ENCODE assay signal across 8 cellular contexts in genomic region chr2:20509766-20510490, GRCh38.
DNase-seq lines count a peak whose midpoint lies in the region; ATAC-seq and TF ChIP-seq lines count a peak whose summit lies in the region.

No MANE protein-coding gene starts in this region.

- intact Hi-C loops in adrenal gland (cut with DNase I): loop anchor here in 1 of 2 donors (10.0 kb wide), 1 partner anchor 125 kb away; no protein-coding TSS in a partner anchor

- H3K27ac Mint-ChIP-seq in mesothelial cell of epicardium: peak overlapping the region; percentile 95

- peak overlapping the region; percentile 30 for H3K4me3 Mint-ChIP-seq in mesothelial cell of epicardium

- TF ChIP-seq CTCF in adrenal gland (IDR thresholded peaks at IDR 0.05) (no peak), mesothelial cell of epicardium (IDR thresholded peaks at IDR 0.05; ENCODE audit: unreplicated experiment) (no peak)

- no peaks in the 10 kb centered on the region for H3K9me3 ChIP-seq in adrenal gland (replicated peaks in 1 of 3)

- TF ChIP-seq POLR2A in adrenal gland (IDR thresholded peaks at IDR 0.05): no peak

- no peak overlapping the region for H3K27ac ChIP-seq in adrenal gland

- no peaks in the 10 kb centered on the region for H3K36me3 Mint-ChIP-seq in mesothelial cell of epicardium

- H3K4me1 Mint-ChIP-seq in mesothelial cell of epicardium: peaks cover 27% of the 10 kb centered on the region

- ATAC-seq in HG03469 (IDR thresholded peaks at IDR 0.05; ENCODE audit: unreplicated experiment): no peak
- no peak for ATAC-seq in GM19467 (IDR thresholded peaks at IDR 0.05; ENCODE audit: unreplicated experiment)

- WGBS in adrenal gland, 4 donors: 70 to 85% (median 76%) methylated on average over 15 of the region's 15 CpGs

- no peaks in the 10 kb centered on the region for H3K27me3 ChIP-seq in adrenal gland

- H3K27me3 Mint-ChIP-seq in mesothelial cell of epicardium (ENCODE audit: low read depth): no peaks in the 10 kb centered on the region

- H3K4me1 ChIP-seq in adrenal gland (replicated peaks in 1 of 2): peaks cover 0 to 10% of the 10 kb centered on the region in 2 donors

- DNase-seq in DMS79 (lab: John Stamatoyannopoulos, UW) (peak; percentile 95), NCI-H1694 treated with DMSO at 0.1 percent for 48 hours (lab: John Stamatoyannopoulos, UW) (peak; percentile 26), adrenal gland (peak in 4 of 7 donors; percentile 39 to 70 (median 66)), mesothelial cell of epicardium (ENCODE audit: low spot score in 2 of 2, unreplicated experiment in 2 of 2) (peak in 1 of 2 experiments; percentile 62), NCI-H1092 (lab: John Stamatoyannopoulos, UW) (no peak)
- no peak for DNase-seq in stimulated activated CD4-positive, alpha-beta T cell treated with anti-CD3 and anti-CD28 coated beads, Interleukin-12 subunit alpha, Interleukin-12 subunit beta, amount 100 ng/mL, for 4 hours

- peaks cover 1% of the 10 kb centered on the region for H3K9me3 Mint-ChIP-seq in mesothelial cell of epicardium

- no peaks in the 10 kb centered on the region for H3K36me3 ChIP-seq in adrenal gland (replicated peaks in 1 of 2)

- H3K4me3 ChIP-seq in adrenal gland: no peak overlapping the region

Comparison
In these comparisons a context has a peak if more than half of its experiments do, and no peak if none do; other contexts are left out.
1. DNase-seq: peak in DMS79 (single experiment), NCI-H1694 treated with DMSO at 0.1 percent for 48 hours (single experiment) and adrenal gland (4 of 7); none in NCI-H1092 (single experiment) and stimulated activated CD4-positive, alpha-beta T cell treated with anti-CD3 and anti-CD28 coated beads, Interleukin-12 subunit alpha, Interleukin-12 subunit beta, amount 100 ng/mL, for 4 hours (single experiment).